In the genomic region with DNA sequence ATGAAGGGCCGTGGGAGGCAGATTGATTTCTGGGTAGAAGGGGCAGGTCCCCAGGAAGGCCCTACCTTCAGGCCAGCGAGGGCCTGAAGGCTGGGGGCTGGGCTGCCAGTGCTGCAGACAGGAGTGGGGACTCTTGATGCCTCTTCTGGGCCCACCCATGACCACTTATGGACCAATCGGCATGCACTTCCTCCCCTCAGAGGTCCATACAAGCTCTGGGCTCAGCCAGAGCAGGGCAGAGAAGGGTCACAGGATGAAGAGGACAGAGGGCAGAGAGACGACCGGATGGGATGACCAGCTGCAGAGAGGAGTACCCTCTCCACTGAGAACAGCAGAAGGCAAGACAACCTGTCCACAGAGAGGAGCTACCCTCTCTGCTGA, we compare ENCODE assay signal across 8 cellular contexts.
A peak's percentile ranks its signal among the peaks of the same experiment; 100 is the strongest.
DNase-seq lines count a peak whose midpoint lies in the region; ATAC-seq, FAIRE-seq and TF ChIP-seq lines count a peak whose summit lies in the region.

No MANE protein-coding gene starts in this region.

- peak overlapping the region; percentile 82 for H2AFZ ChIP-seq in HepG2 (ENCODE audit: low read length)

- no TSS peak for BruUV-seq in HepG2 (replicated peaks; lab: Mats Ljungman, UMichigan)

- POLR2A ChIA-PET in HepG2 (lab: Yijun Ruan, JAX): interaction anchor here (0.7 to 2.9 kb wide), 5 partner anchors 113 to 544 kb away, joined by 3 to 15 read pairs (median 6); partner anchors contain the start of genes ESYT2 and NCAPG2

- CTCF ChIA-PET in HepG2 (lab: Yijun Ruan, JAX; ENCODE audit: low intra/inter-chr PET ratio, low total read pairs): interaction anchor here (2.0 to 2.6 kb wide), 2 partner anchors 90 to 280 kb away, joined by 10 to 22 read pairs; no protein-coding TSS in a partner anchor

- no peaks in the 10 kb centered on the region for H4K20me1 ChIP-seq in HepG2 (ENCODE audit: insufficient read depth, low read length)

- 0% methylated on average over 2 of the region's 5 CpGs for WGBS in HepG2 (ENCODE audit: low lambda C conversion rate)
- WGBS in ovary, 3 donors: 42 to 59% (median 50%) methylated on average over 5 of the region's 5 CpGs

- ATAC-seq in activated T-cell treated with anti-CD3 and anti-CD28 coated beads, Interleukin-2, amount 50 U/mL, for 4 hours: peak; percentile 31 to 55
- ATAC-seq in HG03175 (IDR thresholded peaks at IDR 0.05; ENCODE audit: unreplicated experiment) (peak; percentile 40), HepG2 (peak; percentile 78)
- ATAC-seq in activated T-helper 17 cell treated with anti-CD3 and anti-CD28 coated beads, Interleukin-2, amount 50 U/mL, for 72 hours (replicated peaks): peak; percentile 38

- H3K27me3 ChIP-seq in HepG2 (ENCODE audit: control insufficient read depth in 1 of 2, insufficient read depth in 2 of 2, low read length in 2 of 2): peaks cover 0 to 5% of the 10 kb centered on the region in 2 experiments; a peak in 1 of 5 replicates
- H3K27me3 ChIP-seq in uterus: no peaks in the 10 kb centered on the region
- no peaks in the 10 kb centered on the region for H3K27me3 ChIP-seq in ovary

- FAIRE-seq in HepG2 (lab: Jason Lieb, UNC): no peak

- H3K27ac Mint-ChIP-seq in activated T-helper 17 cell treated with anti-CD3 and anti-CD28 coated beads, Interleukin-2, amount 50 U/mL, for 72 hours: peak overlapping the region; percentile 83

- peak overlapping the region; percentile 86 for H3K4me3 Mint-ChIP-seq in activated T-cell treated with anti-CD3 and anti-CD28 coated beads, Interleukin-2, amount 50 U/mL, for 4 hours
- peak overlapping the region; percentile 78 for H3K4me3 Mint-ChIP-seq in activated T-helper 17 cell treated with anti-CD3 and anti-CD28 coated beads, Interleukin-2, amount 50 U/mL, for 72 hours

- no peak for DNase-seq in activated T-cell treated with anti-CD3 and anti-CD28 coated beads, Interleukin-2, amount 50 U/mL, for 4 hours
- DNase-seq in activated T-cell treated with anti-CD3 and anti-CD28 coated beads for 4 hours: no peak
- peak; percentile 35 for DNase-seq in HepG2 (ENCODE audit: low spot score)
- DNase-seq in uterus: no peak
- no peak for DNase-seq in ovary
- DNase-seq in NCI-H526 treated with DMSO at 0.1 percent for 48 hours (lab: John Stamatoyannopoulos, UW): no peak

- H3K36me3 ChIP-seq in HepG2 (replicated peaks in 1 of 2; ENCODE audit: control insufficient read depth in 1 of 2, insufficient read depth in 2 of 2, low read length in 2 of 2): no peaks in the 10 kb centered on the region
- no peaks in the 10 kb centered on the region for H3K36me3 ChIP-seq in uterus
- no peaks in the 10 kb centered on the region for H3K36me3 ChIP-seq in ovary

- intact Hi-C loops in HepG2 (cut with micrococcal nuclease; ENCODE audit: unreplicated experiment) (loop anchor here (2.0 to 5.0 kb wide), 3 partner anchors 159 to 216 kb away; no protein-coding TSS in a partner anchor), uterus (cut with DNase I; ENCODE audit: low total_unique reads) (no loop called here), ovary (cut with DNase I) (loop anchor here in 2 of 4 donors (5.0 kb wide), 2 partner anchors 274 to 279 kb away; partner anchors contain the start of gene NCAPG2 (in 1 of the 2))

- no peaks in the 10 kb centered on the region for H3K9me3 ChIP-seq in HepG2 (ENCODE audit: low read length)
- peaks cover 0 to 4% of the 10 kb centered on the region in 2 donors for H3K9me3 ChIP-seq in uterus
- H3K9me3 ChIP-seq in ovary: no peaks in the 10 kb centered on the region

- TF ChIP-seq CTCF in HepG2 (CRISPR knock-in tag; IDR thresholded peaks at IDR 0.05): no peak
- TF ChIP-seq CTCF in uterus (IDR thresholded peaks at IDR 0.05): no peak
- TF ChIP-seq CTCF in ovary (IDR thresholded peaks at IDR 0.05): no peak

- no peaks in the 10 kb centered on the region for H3K79me2 ChIP-seq in HepG2 (ENCODE audit: insufficient read depth, low read length)

- no peaks in the 10 kb centered on the region for H3K9me3 Mint-ChIP-seq in activated T-cell treated with anti-CD3 and anti-CD28 coated beads, Interleukin-2, amount 50 U/mL, for 4 hours
- H3K9me3 Mint-ChIP-seq in activated T-helper 17 cell treated with anti-CD3 and anti-CD28 coated beads, Interleukin-2, amount 50 U/mL, for 72 hours: peaks cover 3% of the 10 kb centered on the region

- no peak for TF ChIP-seq RAD21 in HepG2 (CRISPR knock-in tag; IDR thresholded peaks at IDR 0.05)

- H3K4me1 Mint-ChIP-seq in activated T-cell treated with anti-CD3 and anti-CD28 coated beads, Interleukin-2, amount 50 U/mL, for 4 hours (ENCODE audit: low read depth): peaks cover 19% of the 10 kb centered on the region
- peaks cover 19% of the 10 kb centered on the region for H3K4me1 Mint-ChIP-seq in activated T-helper 17 cell treated with anti-CD3 and anti-CD28 coated beads, Interleukin-2, amount 50 U/mL, for 72 hours

- peaks cover 24% of the 10 kb centered on the region for H3K4me1 ChIP-seq in HepG2 (ENCODE audit: insufficient read depth, low read length)
- H3K4me1 ChIP-seq in uterus: no peaks in the 10 kb centered on the region
- H3K4me1 ChIP-seq in ovary (ENCODE audit: insufficient read depth): peaks cover 2% of the 10 kb centered on the region

- TF ChIP-seq EP300 in HepG2 (IDR thresholded peaks at IDR 0.05; ENCODE audit: low read depth in 2 of 2, low read length in 2 of 2) (no peak), HepG2 (CRISPR knock-in tag; IDR thresholded peaks at IDR 0.05; ENCODE audit: borderline replicate concordance) (no peak), ovary (IDR thresholded peaks at IDR 0.05) (no peak)

- in situ Hi-C loops in HepG2 (cut with HindIII; ENCODE audit: extremely low pct_ligation_motif_present, low pct_unique_long_range_greater_than_20kb): loop anchor here (5.0 kb wide), 2 partner anchors 84 to 279 kb away; no protein-coding TSS in a partner anchor

- H3K4me3 ChIP-seq in HepG2 (replicated peaks in 1 of 3; ENCODE audit: insufficient read depth in 1 of 3, low read depth in 2 of 3, low read length in 3 of 3): peak overlapping the region; percentile 57 to 73 (median 67)
- no peak overlapping the region for H3K4me3 ChIP-seq in uterus
- H3K4me3 ChIP-seq in ovary: no peak overlapping the region

- TF ChIP-seq POLR2A in HepG2 (IDR thresholded peaks at IDR 0.05; ENCODE audit: insufficient read depth in 1 of 2, low read depth in 2 of 2, low read length in 2 of 2): peak in 1 of 2 experiments; percentile 64; a peak in 1 of 4 replicates
- TF ChIP-seq POLR2A in uterus (IDR thresholded peaks at IDR 0.05): no peak
- no peak for TF ChIP-seq POLR2A in ovary (IDR thresholded peaks at IDR 0.05)

- H3K36me3 Mint-ChIP-seq in activated T-cell treated with anti-CD3 and anti-CD28 coated beads, Interleukin-2, amount 50 U/mL, for 4 hours (ENCODE audit: insufficient read depth): no peaks in the 10 kb centered on the region
- no peaks in the 10 kb centered on the region for H3K36me3 Mint-ChIP-seq in activated T-helper 17 cell treated with anti-CD3 and anti-CD28 coated beads, Interleukin-2, amount 50 U/mL, for 72 hours (ENCODE audit: low read depth)

- H3K27me3 Mint-ChIP-seq in activated T-cell treated with anti-CD3 and anti-CD28 coated beads, Interleukin-2, amount 50 U/mL, for 4 hours (ENCODE audit: low read depth): no peaks in the 10 kb centered on the region
- H3K27me3 Mint-ChIP-seq in activated T-helper 17 cell treated with anti-CD3 and anti-CD28 coated beads, Interleukin-2, amount 50 U/mL, for 72 hours: no peaks in the 10 kb centered on the region

- peak overlapping the region; percentile 98 for H3K4me2 ChIP-seq in HepG2 (ENCODE audit: low read depth, low read length)

- no peak overlapping the region for H3K27ac ChIP-seq in HepG2 (ENCODE audit: extremely low read length, insufficient read depth, low read length)
- H3K27ac ChIP-seq in uterus: peak overlapping the region in 1 of 2 donors; percentile 46
- H3K27ac ChIP-seq in ovary: no peak overlapping the region

- peak overlapping the region; percentile 48 for H3K9ac ChIP-seq in HepG2 (ENCODE audit: insufficient read depth, low read depth, low read length)

TF ChIP-seq in HepG2, 621 proteins besides CTCF, POLR2A, EP300 and RAD21 (continues in another document):
- peak; percentile 60; the same call in 1 of the 2 replicates for TF ChIP-seq ZNF687 (CRISPR knock-in tag; IDR thresholded peaks at IDR 0.05)

Comparison
In these comparisons a context has a peak if more than half of its experiments do, and no peak if none do; other contexts are left out.
1. H3K4me3 ChIP-seq: peak in HepG2 (3 of 3); none in uterus (0 of 2) and ovary (single experiment).
2. Peak in every context shown above with its lines, with median percentiles within 50 percentile points of each other: ATAC-seq.